Comparison of ENCODE assay signal across 1 cellular context in the genomic region with DNA sequence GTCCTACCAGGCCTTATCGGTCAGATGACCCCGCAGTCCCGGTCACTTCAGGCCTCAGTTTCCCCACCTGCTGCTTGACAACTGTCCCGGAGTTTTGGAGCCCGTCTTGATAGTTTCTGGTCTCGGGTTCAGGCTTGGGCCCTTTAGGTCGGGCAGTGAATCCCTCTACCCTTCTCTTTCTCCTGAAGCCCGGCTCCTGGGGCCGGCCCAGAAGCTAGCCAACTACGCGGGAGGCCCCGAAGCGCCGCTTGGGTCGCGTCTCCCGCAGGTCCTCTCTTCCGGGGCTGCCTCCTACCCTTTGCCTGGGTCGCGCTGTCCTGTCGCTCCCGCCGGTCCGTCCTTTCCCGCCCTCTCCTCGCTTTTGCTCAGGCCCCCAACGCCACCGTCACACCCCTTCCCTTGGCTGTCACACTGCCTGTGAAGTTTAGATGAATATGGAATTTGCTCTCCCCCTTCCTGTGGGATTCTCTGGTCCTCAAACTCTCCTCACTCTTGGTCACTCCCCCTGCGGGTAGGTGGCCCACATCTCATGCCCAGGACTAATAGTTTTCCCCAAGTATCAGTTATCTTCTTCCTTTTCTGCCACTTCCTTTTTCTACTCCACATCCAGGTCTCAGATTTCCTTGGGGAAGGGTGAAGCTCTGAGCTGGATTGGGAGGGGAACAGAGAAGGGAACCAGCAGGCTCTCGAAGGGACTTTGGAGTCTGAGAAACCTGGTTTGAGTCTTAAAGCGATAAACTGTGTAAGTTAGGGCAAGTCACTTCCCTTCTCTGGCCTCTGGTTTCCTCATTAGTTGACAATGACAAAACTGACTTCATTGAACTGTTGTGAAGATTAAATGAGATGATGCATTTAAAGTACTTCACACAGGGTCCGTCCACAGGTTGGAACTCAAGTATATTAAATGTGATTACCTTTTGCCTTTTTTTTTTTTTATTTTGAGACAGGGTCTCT.
TF ChIP-seq lines count a peak whose summit lies in the region.

No MANE protein-coding gene starts in this region.

TF ChIP-seq in K562, 482 proteins besides CTCF, POLR2A, EP300 and RAD21 (continues in another document):
- TF ChIP-seq NBN (IDR thresholded peaks at IDR 0.05; ENCODE audit: low read depth) (peak; percentile 20; the same call in 1 of the 2 replicates), SIN3A (IDR thresholded peaks at IDR 0.05; ENCODE audit: borderline replicate concordance in 2 of 2, control insufficient read depth in 1 of 2, low read depth in 2 of 2, low read length in 2 of 2) (peak in 1 of 2 experiments; percentile 56; a peak in 2 of 4 replicates), ZNF197 (CRISPR knock-in tag; IDR thresholded peaks at IDR 0.05; ENCODE audit: low read depth) (no peak), ARID1B (IDR thresholded peaks at IDR 0.05) (peak; percentile 15; the same call in 1 of the 2 replicates), ZNF124 (CRISPR knock-in tag; IDR thresholded peaks at IDR 0.05) (no peak), ZNF707 (CRISPR knock-in tag; conservative IDR thresholded peaks at IDR 0.05) (no peak), BRD4 (IDR thresholded peaks at IDR 0.05) (peak; percentile 83; the same call in 1 of the 2 replicates), CXXC5 (CRISPR knock-in tag; IDR thresholded peaks at IDR 0.05) (0 out of 2 replicates have a peak, but pooled peaks have one; percentile 1), DPF2 (IDR thresholded peaks at IDR 0.05) (0 out of 2 replicates have a peak, but pooled peaks have one; percentile 38), HDGF (IDR thresholded peaks at IDR 0.05) (0 out of 2 replicates have a peak, but pooled peaks have one; percentile 33), MYNN (IDR thresholded peaks at IDR 0.05) (no peak), MYNN (CRISPR knock-in tag; IDR thresholded peaks at IDR 0.05) (peak; percentile 14; the same call in 1 of the 2 replicates), ADNP (tag; IDR thresholded peaks at IDR 0.05) (no peak), MTA3 (IDR thresholded peaks at IDR 0.05; ENCODE audit: borderline replicate concordance) (peak; percentile 24; the same call in 1 of the 2 replicates), CTBP1 (IDR thresholded peaks at IDR 0.05; ENCODE audit: borderline replicate concordance) (peak; percentile 80), YY1 (IDR thresholded peaks at IDR 0.05; ENCODE audit: borderline replicate concordance in 1 of 3, control insufficient read depth in 1 of 3, extremely low read depth in 1 of 3, insufficient read depth in 3 of 3, insufficient read length in 1 of 3, insufficient replicate concordance in 2 of 3, low read depth in 1 of 3, low read length in 2 of 3) (peak in 1 of 3 experiments; percentile 4), CHD4 (IDR thresholded peaks at IDR 0.05; ENCODE audit: insufficient read depth, insufficient replicate concordance, low read depth, low read length, poor library complexity, severe bottlenecking) (peak; percentile 38), NR3C1 (CRISPR knock-in tag; IDR thresholded peaks at IDR 0.05) (no peak), ZNF766 (CRISPR knock-in tag; conservative IDR thresholded peaks at IDR 0.05) (0 out of 2 replicates have a peak, but pooled peaks have one; percentile 48), TOE1 (IDR thresholded peaks at IDR 0.05; ENCODE audit: borderline replicate concordance) (0 out of 2 replicates have a peak, but pooled peaks have one; percentile 29), TOE1 (CRISPR knock-in tag; IDR thresholded peaks at IDR 0.05; ENCODE audit: borderline replicate concordance, low read depth) (no peak), NR2C1 (IDR thresholded peaks at IDR 0.05) (no peak), NR2C1 (tag; IDR thresholded peaks at IDR 0.05) (peak; percentile 7; the same call in 1 of the 2 replicates), PTTG1 (tag; IDR thresholded peaks at IDR 0.05; ENCODE audit: low read depth) (no peak), ZNF507 (tag; conservative IDR thresholded peaks at IDR 0.05) (no peak), TEAD4 (IDR thresholded peaks at IDR 0.05; ENCODE audit: low read length) (no peak), TEAD4 (CRISPR knock-in tag; IDR thresholded peaks at IDR 0.05; ENCODE audit: borderline replicate concordance) (peak; percentile 66; the same call in 1 of the 2 replicates), HDAC1 (IDR thresholded peaks at IDR 0.05) (peak in 1 of 2 experiments; percentile 16; a peak in 1 of 4 replicates), SPI1 (IDR thresholded peaks at IDR 0.05; ENCODE audit: borderline replicate concordance, low read depth, low read length) (peak; percentile 94), ELF1 (tag; IDR thresholded peaks at IDR 0.05) (peak; percentile 51; the same call in 1 of the 2 replicates), ETV5 (CRISPR knock-in tag; IDR thresholded peaks at IDR 0.05; ENCODE audit: low read depth) (peak; percentile 20; the same call in 1 of the 2 replicates), NFRKB (IDR thresholded peaks at IDR 0.05; ENCODE audit: low read depth) (0 out of 2 replicates have a peak, but pooled peaks have one; percentile 42), CBX1 (IDR thresholded peaks at IDR 0.05; ENCODE audit: low read depth) (no peak), NR2C2 (CRISPR knock-in tag; IDR thresholded peaks at IDR 0.05) (no peak), NR2C2 (tag; IDR thresholded peaks at IDR 0.05) (peak; percentile 78; the same call in 1 of the 2 replicates), RBFOX2 (IDR thresholded peaks at IDR 0.05; ENCODE audit: low read depth, low read length) (peak; percentile 49), PHF8 (IDR thresholded peaks at IDR 0.05; ENCODE audit: borderline replicate concordance, low read length) (peak; percentile 44; the same call in 1 of the 2 replicates), BCOR (IDR thresholded peaks at IDR 0.05) (peak; percentile 92), NR1H2 (CRISPR knock-in tag; IDR thresholded peaks at IDR 0.05) (no peak)
- TF ChIP-seq, protein P1, sequence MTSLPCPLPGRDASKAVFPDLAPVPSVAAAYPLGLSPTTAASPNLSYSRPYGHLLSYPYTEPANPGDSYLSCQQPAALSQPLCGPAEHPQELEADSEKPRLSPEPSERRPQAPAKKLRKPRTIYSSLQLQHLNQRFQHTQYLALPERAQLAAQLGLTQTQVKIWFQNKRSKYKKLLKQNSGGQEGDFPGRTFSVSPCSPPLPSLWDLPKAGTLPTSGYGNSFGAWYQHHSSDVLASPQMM (CRISPR knock-in tag; IDR thresholded peaks at IDR 0.05) = no peak
- TF ChIP-seq, protein P2, sequence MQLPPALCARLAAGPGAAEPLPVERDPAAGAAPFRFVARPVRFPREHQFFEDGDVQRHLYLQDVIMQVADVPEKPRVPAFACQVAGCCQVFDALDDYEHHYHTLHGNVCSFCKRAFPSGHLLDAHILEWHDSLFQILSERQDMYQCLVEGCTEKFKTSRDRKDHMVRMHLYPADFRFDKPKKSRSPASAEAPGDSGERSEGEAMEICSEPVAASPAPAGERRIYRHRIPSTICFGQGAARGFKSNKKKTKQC (CRISPR knock-in tag; IDR thresholded peaks at IDR 0.05) = 0 out of 2 replicates have a peak, but pooled peaks have one; percentile 27
- TF ChIP-seq, protein P3, sequence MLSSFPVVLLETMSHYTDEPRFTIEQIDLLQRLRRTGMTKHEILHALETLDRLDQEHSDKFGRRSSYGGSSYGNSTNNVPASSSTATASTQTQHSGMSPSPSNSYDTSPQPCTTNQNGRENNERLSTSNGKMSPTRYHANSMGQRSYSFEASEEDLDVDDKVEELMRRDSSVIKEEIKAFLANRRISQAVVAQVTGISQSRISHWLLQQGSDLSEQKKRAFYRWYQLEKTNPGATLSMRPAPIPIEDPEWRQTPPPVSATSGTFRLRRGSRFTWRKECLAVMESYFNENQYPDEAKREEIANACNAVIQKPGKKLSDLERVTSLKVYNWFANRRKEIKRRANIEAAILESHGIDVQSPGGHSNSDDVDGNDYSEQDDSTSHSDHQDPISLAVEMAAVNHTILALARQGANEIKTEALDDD (IDR thresholded peaks at IDR 0.05) = peak; percentile 63; the same call in 1 of the 2 replicates
- TF ChIP-seq, protein P4, sequence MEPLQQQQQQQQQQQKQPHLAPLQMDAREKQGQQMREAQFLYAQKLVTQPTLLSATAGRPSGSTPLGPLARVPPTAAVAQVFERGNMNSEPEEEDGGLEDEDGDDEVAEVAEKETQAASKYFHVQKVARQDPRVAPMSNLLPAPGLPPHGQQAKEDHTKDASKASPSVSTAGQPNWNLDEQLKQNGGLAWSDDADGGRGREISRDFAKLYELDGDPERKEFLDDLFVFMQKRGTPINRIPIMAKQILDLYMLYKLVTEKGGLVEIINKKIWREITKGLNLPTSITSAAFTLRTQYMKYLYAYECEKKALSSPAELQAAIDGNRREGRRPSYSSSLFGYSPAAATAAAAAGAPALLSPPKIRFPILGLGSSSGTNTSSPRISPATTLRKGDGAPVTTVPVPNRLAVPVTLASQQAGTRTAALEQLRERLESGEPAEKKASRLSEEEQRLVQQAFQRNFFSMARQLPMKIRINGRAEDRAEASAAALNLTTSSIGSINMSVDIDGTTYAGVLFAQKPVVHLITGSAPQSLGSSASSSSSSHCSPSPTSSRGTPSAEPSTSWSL (CRISPR knock-in tag; IDR thresholded peaks at IDR 0.05; ENCODE audit: borderline replicate concordance) = no peak
- TF ChIP-seq, protein P5, sequence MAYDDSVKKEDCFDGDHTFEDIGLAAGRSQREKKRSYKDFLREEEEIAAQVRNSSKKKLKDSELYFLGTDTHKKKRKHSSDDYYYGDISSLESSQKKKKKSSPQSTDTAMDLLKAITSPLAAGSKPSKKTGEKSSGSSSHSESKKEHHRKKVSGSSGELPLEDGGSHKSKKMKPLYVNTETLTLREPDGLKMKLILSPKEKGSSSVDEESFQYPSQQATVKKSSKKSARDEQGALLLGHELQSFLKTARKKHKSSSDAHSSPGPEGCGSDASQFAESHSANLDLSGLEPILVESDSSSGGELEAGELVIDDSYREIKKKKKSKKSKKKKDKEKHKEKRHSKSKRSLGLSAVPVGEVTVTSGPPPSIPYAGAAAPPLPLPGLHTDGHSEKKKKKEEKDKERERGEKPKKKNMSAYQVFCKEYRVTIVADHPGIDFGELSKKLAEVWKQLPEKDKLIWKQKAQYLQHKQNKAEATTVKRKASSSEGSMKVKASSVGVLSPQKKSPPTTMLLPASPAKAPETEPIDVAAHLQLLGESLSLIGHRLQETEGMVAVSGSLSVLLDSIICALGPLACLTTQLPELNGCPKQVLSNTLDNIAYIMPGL (CRISPR knock-in tag; IDR thresholded peaks at IDR 0.05) = no peak; the same call in 1 of the 2 replicates
- TF ChIP-seq, protein P6, sequence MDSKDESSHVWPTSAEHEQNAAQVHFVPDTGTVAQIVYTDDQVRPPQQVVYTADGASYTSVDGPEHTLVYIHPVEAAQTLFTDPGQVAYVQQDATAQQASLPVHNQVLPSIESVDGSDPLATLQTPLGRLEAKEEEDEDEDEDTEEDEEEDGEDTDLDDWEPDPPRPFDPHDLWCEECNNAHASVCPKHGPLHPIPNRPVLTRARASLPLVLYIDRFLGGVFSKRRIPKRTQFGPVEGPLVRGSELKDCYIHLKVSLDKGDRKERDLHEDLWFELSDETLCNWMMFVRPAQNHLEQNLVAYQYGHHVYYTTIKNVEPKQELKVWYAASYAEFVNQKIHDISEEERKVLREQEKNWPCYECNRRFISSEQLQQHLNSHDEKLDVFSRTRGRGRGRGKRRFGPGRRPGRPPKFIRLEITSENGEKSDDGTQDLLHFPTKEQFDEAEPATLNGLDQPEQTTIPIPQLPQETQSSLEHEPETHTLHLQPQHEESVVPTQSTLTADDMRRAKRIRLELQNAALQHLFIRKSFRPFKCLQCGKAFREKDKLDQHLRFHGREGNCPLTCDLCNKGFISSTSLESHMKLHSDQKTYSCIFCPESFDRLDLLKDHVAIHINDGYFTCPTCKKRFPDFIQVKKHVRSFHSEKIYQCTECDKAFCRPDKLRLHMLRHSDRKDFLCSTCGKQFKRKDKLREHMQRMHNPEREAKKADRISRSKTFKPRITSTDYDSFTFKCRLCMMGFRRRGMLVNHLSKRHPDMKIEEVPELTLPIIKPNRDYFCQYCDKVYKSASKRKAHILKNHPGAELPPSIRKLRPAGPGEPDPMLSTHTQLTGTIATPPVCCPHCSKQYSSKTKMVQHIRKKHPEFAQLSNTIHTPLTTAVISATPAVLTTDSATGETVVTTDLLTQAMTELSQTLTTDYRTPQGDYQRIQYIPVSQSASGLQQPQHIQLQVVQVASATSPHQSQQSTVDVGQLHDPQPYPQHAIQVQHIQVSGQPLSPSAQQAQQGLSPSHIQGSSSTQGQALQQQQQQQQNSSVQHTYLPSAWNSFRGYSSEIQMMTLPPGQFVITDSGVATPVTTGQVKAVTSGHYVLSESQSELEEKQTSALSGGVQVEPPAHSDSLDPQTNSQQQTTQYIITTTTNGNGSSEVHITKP (IDR thresholded peaks at IDR 0.05; ENCODE audit: partially characterized antibody) = peak; percentile 76
- TF ChIP-seq, protein P7, sequence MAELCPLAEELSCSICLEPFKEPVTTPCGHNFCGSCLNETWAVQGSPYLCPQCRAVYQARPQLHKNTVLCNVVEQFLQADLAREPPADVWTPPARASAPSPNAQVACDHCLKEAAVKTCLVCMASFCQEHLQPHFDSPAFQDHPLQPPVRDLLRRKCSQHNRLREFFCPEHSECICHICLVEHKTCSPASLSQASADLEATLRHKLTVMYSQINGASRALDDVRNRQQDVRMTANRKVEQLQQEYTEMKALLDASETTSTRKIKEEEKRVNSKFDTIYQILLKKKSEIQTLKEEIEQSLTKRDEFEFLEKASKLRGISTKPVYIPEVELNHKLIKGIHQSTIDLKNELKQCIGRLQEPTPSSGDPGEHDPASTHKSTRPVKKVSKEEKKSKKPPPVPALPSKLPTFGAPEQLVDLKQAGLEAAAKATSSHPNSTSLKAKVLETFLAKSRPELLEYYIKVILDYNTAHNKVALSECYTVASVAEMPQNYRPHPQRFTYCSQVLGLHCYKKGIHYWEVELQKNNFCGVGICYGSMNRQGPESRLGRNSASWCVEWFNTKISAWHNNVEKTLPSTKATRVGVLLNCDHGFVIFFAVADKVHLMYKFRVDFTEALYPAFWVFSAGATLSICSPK (IDR thresholded peaks at IDR 0.05; ENCODE audit: borderline replicate concordance) = no peak
- TF ChIP-seq, protein P8, sequence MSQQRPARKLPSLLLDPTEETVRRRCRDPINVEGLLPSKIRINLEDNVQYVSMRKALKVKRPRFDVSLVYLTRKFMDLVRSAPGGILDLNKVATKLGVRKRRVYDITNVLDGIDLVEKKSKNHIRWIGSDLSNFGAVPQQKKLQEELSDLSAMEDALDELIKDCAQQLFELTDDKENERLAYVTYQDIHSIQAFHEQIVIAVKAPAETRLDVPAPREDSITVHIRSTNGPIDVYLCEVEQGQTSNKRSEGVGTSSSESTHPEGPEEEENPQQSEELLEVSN (IDR thresholded peaks at IDR 0.05; ENCODE audit: borderline replicate concordance in 1 of 2, extremely low read depth in 1 of 2, insufficient read depth in 1 of 2, insufficient read length in 1 of 2, low read depth in 1 of 2, low read length in 1 of 2, poor library complexity in 1 of 2, severe bottlenecking in 1 of 2) = peak in 1 of 2 experiments; percentile 36
- TF ChIP-seq, protein P9, sequence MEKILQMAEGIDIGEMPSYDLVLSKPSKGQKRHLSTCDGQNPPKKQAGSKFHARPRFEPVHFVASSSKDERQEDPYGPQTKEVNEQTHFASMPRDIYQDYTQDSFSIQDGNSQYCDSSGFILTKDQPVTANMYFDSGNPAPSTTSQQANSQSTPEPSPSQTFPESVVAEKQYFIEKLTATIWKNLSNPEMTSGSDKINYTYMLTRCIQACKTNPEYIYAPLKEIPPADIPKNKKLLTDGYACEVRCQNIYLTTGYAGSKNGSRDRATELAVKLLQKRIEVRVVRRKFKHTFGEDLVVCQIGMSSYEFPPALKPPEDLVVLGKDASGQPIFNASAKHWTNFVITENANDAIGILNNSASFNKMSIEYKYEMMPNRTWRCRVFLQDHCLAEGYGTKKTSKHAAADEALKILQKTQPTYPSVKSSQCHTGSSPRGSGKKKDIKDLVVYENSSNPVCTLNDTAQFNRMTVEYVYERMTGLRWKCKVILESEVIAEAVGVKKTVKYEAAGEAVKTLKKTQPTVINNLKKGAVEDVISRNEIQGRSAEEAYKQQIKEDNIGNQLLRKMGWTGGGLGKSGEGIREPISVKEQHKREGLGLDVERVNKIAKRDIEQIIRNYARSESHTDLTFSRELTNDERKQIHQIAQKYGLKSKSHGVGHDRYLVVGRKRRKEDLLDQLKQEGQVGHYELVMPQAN (IDR thresholded peaks at IDR 0.05; ENCODE audit: borderline replicate concordance) = 0 out of 2 replicates have a peak, but pooled peaks have one; percentile 44
